8 cellular contexts compared by ENCODE assay signal in genomic region chr12:50734409-50735263, GRCh38. TPM values are rescaled to one million over a fixed set of nuclear protein-coding genes. Genes with fewer than 3 reads are reported as not detected.
A peak's percentile ranks its signal among the peaks of the same experiment; 100 is the strongest.
DNase-seq lines count a peak whose midpoint lies in the region; ATAC-seq, FAIRE-seq and TF ChIP-seq lines count a peak whose summit lies in the region.

No MANE protein-coding gene starts in this region.

- no peaks in the 10 kb centered on the region for H3K9me3 ChIP-seq in Peyer's patch
- no peaks in the 10 kb centered on the region for H3K9me3 ChIP-seq in naive thymus-derived CD4-positive, alpha-beta T cell (ENCODE audit: control insufficient read depth in 2 of 3, low read length in 3 of 3)
- H3K9me3 ChIP-seq in gastroesophageal sphincter = no peaks in the 10 kb centered on the region

- peak; percentile 68 for FAIRE-seq in GM12891 (lab: Jason Lieb, UNC)

- CTCF ChIA-PET in BJ (lab: Yijun Ruan, JAX) = interaction anchor here (1.0 to 1.8 kb wide), 4 partner anchors 12 to 313 kb away, joined by 3 to 7 read pairs (median 4); partner anchors contain the start of gene DIP2B
- CTCF ChIA-PET in naive thymus-derived CD4-positive, alpha-beta T cell (lab: Charles Lee) = interaction anchor here (0.6 kb wide), 1 partner anchor 235 kb away, joined by 3 read pairs; no protein-coding TSS in a partner anchor

- peak; percentile 55 for ATAC-seq in naive thymus-derived CD4-positive, alpha-beta T cell
- ATAC-seq in HG02938 (IDR thresholded peaks at IDR 0.05; ENCODE audit: unreplicated experiment) = no peak
- ATAC-seq in gastroesophageal sphincter = no peak

- H3K27ac Mint-ChIP-seq in naive thymus-derived CD4-positive, alpha-beta T cell = peak overlapping the region in 3 of 9 donors; percentile 8 to 13 (median 11)

- H3K36me3 Mint-ChIP-seq in naive thymus-derived CD4-positive, alpha-beta T cell = peaks cover 18 to 79% (median 43%) of the 10 kb centered on the region in 5 donors

- H3K27me3 Mint-ChIP-seq in naive thymus-derived CD4-positive, alpha-beta T cell = no peaks in the 10 kb centered on the region

- H3K36me3 ChIP-seq in BJ (ENCODE audit: control insufficient read depth, insufficient read depth, low read length) (peaks cover 11% of the 10 kb centered on the region), Peyer's patch (peaks cover 0 to 89% (median 0%) of the 10 kb centered on the region in 3 donors), gastroesophageal sphincter (peaks cover 0 to 100% of the 10 kb centered on the region in 2 donors)
- H3K36me3 ChIP-seq in naive thymus-derived CD4-positive, alpha-beta T cell (ENCODE audit: control insufficient read depth in 2 of 3, insufficient read depth in 3 of 3, low read length in 3 of 3) = peaks cover 0 to 84% (median 15%) of the 10 kb centered on the region in 3 experiments

- no peak overlapping the region for H3K4me3 ChIP-seq in BJ (ENCODE audit: low read depth, low read length)
- no peak overlapping the region for H3K4me3 ChIP-seq in Peyer's patch
- no peak overlapping the region for H3K4me3 ChIP-seq in epithelial cell of esophagus (ENCODE audit: low read length)
- H3K4me3 ChIP-seq in naive thymus-derived CD4-positive, alpha-beta T cell (ENCODE audit: low read length) = no peak overlapping the region
- H3K4me3 ChIP-seq in gastroesophageal sphincter = no peak overlapping the region

- H3K4me3 Mint-ChIP-seq in naive thymus-derived CD4-positive, alpha-beta T cell = no peak overlapping the region

- H3K27ac ChIP-seq in Peyer's patch = no peak overlapping the region
- H3K27ac ChIP-seq in naive thymus-derived CD4-positive, alpha-beta T cell (ENCODE audit: low read depth, low read length) = no peak overlapping the region
- no peak overlapping the region for H3K27ac ChIP-seq in gastroesophageal sphincter

- no peak for DNase-seq in BJ (ENCODE audit: low read depth)
- peak; percentile 5 for DNase-seq in GM12891 (ENCODE audit: insufficient read length, low spot score)
- DNase-seq in Peyer's patch = no peak
- DNase-seq in epithelial cell of esophagus (ENCODE audit: low read depth) = no peak
- DNase-seq in naive thymus-derived CD4-positive, alpha-beta T cell = peak in 3 of 9 donors; percentile 13 to 29 (median 15)
- no peak for DNase-seq in NCI-H524 treated with DMSO at 0.1 percent for 48 hours (lab: John Stamatoyannopoulos, UW)

- intact Hi-C loops in naive thymus-derived CD4-positive, alpha-beta T cell (cut with micrococcal nuclease) = loop anchor here in 1 of 2 donors (1.0 kb wide), 1 partner anchor 230 kb away; the partner anchor contains the start of gene DIP2B

- TF ChIP-seq CTCF in BJ (IDR thresholded peaks at IDR 0.05; ENCODE audit: insufficient read depth, low read depth, low read length) (peak; percentile 75), Peyer's patch (IDR thresholded peaks at IDR 0.05) (peak in 4 of 6 experiments; percentile 21 to 45 (median 33)), epithelial cell of esophagus (IDR thresholded peaks at IDR 0.05; ENCODE audit: insufficient read depth, low read depth, low read length, missing control alignments) (peak; percentile 55), gastroesophageal sphincter (IDR thresholded peaks at IDR 0.05) (peak in 2 of 4 experiments; percentile 19 to 51)

- TF ChIP-seq EP300 in gastroesophageal sphincter (IDR thresholded peaks at IDR 0.05) = no peak

- POLR2A ChIA-PET in BJ (lab: Charles Lee) = no interaction called here
- POLR2A ChIA-PET in naive thymus-derived CD4-positive, alpha-beta T cell (lab: Charles Lee) = interaction anchor here (0.7 kb wide), 1 partner anchor 30 kb away, joined by 4 read pairs; no protein-coding TSS in a partner anchor

- 57 to 70% methylated on average over 4 to 10 of the region's 10 CpGs for WGBS in gastroesophageal sphincter (ENCODE audit: low coverage in 1 of 2), 2 donors

- H3K4me1 Mint-ChIP-seq in naive thymus-derived CD4-positive, alpha-beta T cell = no peaks in the 10 kb centered on the region

- H3K27me3 ChIP-seq in BJ (ENCODE audit: control insufficient read depth, insufficient read depth, low read length) (no peaks in the 10 kb centered on the region), Peyer's patch (no peaks in the 10 kb centered on the region), gastroesophageal sphincter (no peaks in the 10 kb centered on the region)
- no peaks in the 10 kb centered on the region for H3K27me3 ChIP-seq in naive thymus-derived CD4-positive, alpha-beta T cell (ENCODE audit: control insufficient read depth in 2 of 2, insufficient read depth in 2 of 2, low read length in 2 of 2)

- no peaks in the 10 kb centered on the region for H3K9me3 Mint-ChIP-seq in naive thymus-derived CD4-positive, alpha-beta T cell

- H3K4me1 ChIP-seq in Peyer's patch (no peaks in the 10 kb centered on the region), gastroesophageal sphincter (no peaks in the 10 kb centered on the region)
- H3K4me1 ChIP-seq in naive thymus-derived CD4-positive, alpha-beta T cell (ENCODE audit: control insufficient read depth in 2 of 2, insufficient read depth in 2 of 2, low read length in 2 of 2) = no peaks in the 10 kb centered on the region

- TF ChIP-seq POLR2A in GM12891 (IDR thresholded peaks at IDR 0.05; ENCODE audit: low read depth, low read length) (no peak), Peyer's patch (IDR thresholded peaks at IDR 0.05) (no peak), gastroesophageal sphincter (IDR thresholded peaks at IDR 0.05) (no peak)

TF ChIP-seq in GM12891, 5 proteins besides CTCF, POLR2A, EP300 and RAD21:
- TF ChIP-seq POU2F2 (IDR thresholded peaks at IDR 0.05; ENCODE audit: low read depth, low read length) (no peak), SPI1 (IDR thresholded peaks at IDR 0.05; ENCODE audit: low read depth, low read length) (no peak), PAX5 (IDR thresholded peaks at IDR 0.05; ENCODE audit: insufficient read depth, low read length, severe bottlenecking) (no peak), POLR2AphosphoS5 (IDR thresholded peaks at IDR 0.05; ENCODE audit: low read depth, low read length) (no peak), TAF1 (IDR thresholded peaks at IDR 0.05; ENCODE audit: low read depth, low read length) (no peak)

RNA-seq across cellular contexts. Expression of gene ATF1, which starts 29.3 kb away (rescaled TPM):
- polyA plus RNA-seq in BJ (2011; rRNA removed) = 69.3 and 72.5 TPM in 2 replicates
- polyA minus RNA-seq in BJ (2011; rRNA and poly(A)+ RNA removed) = 36.7 and 53.5 TPM in 2 replicates
- 18.6 TPM for polyA plus RNA-seq in GM12891 (2012; ENCODE audit: low read depth, missing spikeins)
- 10 to 100 TPM; 14.5 to 44.6 (median 18.5) TPM for total RNA-seq in Peyer's patch
- total RNA-seq in naive thymus-derived CD4-positive, alpha-beta T cell = 10 to 100 TPM; 23.8 to 53.9 (median 51.3) TPM
- polyA plus RNA-seq in naive thymus-derived CD4-positive, alpha-beta T cell = 10 to 100 TPM; 47.8 to 53.8 TPM
- total RNA-seq in gastroesophageal sphincter = 10 to 100 TPM; 17.2 to 29.3 (median 19.4) TPM
